ENCODE assay signal across 23 cellular contexts in the genomic region with DNA sequence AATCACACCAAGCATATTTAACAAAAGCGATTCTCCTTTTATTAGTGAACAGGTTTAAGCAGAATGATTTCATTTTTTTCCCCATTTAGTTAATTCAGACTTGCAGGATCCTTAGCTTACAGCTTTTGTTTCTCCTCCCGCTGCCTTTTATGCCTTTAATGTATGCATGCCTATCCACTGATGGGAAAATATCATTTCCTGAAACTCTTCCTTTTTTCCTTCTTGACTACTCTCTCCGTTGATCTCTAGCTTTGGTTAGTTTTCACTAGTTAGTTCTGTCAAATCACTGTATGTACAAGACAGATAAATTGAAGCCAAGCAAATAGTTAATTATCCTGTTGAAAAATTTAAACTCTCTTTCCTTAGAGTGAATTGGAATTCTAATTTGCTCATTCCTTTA. TPM values are rescaled to one million over a fixed set of nuclear protein-coding genes. Genes with fewer than 3 reads are reported as not detected.
"Had no signal": no experiment of that assay in that cellular context is flagged by ENCODE, and none has a peak within 500 bp of the region (broad histone marks: within the 10 kb centered on the region; RNA-seq: fewer than 3 reads in every experiment).

No MANE protein-coding gene starts in this region.

- H3K4me1 ChIP-seq: heart right ventricle, left lung, right lobe of liver, tibial nerve had no signal

- H3K27ac ChIP-seq: heart right ventricle, right lobe of liver, skin epidermis, tibial nerve had no signal

- DNase-seq: activated CD4-positive, alpha-beta memory T cell treated with anti-CD3 and anti-CD28 coated beads, Interleukin-2, amount 10 ng/mL, durations not matched to agents 7 days and 5 days; activated CD4-positive, alpha-beta T cell treated with anti-CD3 and anti-CD28 coated beads for 48 hours; activated effector memory CD4-positive, alpha-beta T cell treated with anti-CD3 and anti-CD28 coated beads, Interleukin-2, amount 50 U/mL, for 16 hours; activated naive CD4-positive, alpha-beta T cell treated with anti-CD3 and anti-CD28 coated beads, Interleukin-2, amount 10 ng/mL, durations not matched to agents 7 days and 5 days; activated T-cell treated with anti-CD3 and anti-CD28 coated beads for 4 hours; aorta; caudate nucleus; effector CD4-positive, alpha-beta T cell; heart right ventricle; islet precursor cell; left lung; naive B cell; occipital lobe; right lobe of liver; stimulated activated CD4-positive, alpha-beta T cell treated with anti-CD3 and anti-CD28 coated beads, Interleukin-1b, Interleukin-23, amount 100 ng/mL, for 48 hours; stimulated activated naive CD8-positive, alpha-beta T cell treated with anti-CD3 and anti-CD28 coated beads, Interleukin-15, amount 100 ng/mL, for 72 hours had no signal

- H3K9me3 ChIP-seq: heart right ventricle, left lung, right lobe of liver, tibial nerve had no signal

- H3K4me3 ChIP-seq: heart right ventricle, left lung, lung, right lobe of liver, skin epidermis, tibial nerve had no signal

- ATAC-seq: heart right ventricle; right lobe of liver; stimulated activated naive CD8-positive, alpha-beta T cell treated with anti-CD3 and anti-CD28 coated beads, Interleukin-15, amount 100 ng/mL, for 72 hours had no signal

- H3K36me3 ChIP-seq: heart right ventricle, left lung, right lobe of liver, tibial nerve had no signal

RNA-seq across cellular contexts. Expression of a gene that starts 26.3 kb away (rescaled TPM):
- total RNA-seq: activated CD4-positive, alpha-beta memory T cell treated with anti-CD3 and anti-CD28 coated beads, Interleukin-2, amount 10 ng/mL, durations not matched to agents 7 days and 5 days; aorta; epithelial cell of proximal tubule; fibroblast of villous mesenchyme; heart right ventricle; mesenteric fat pad; right lobe of liver; tibial nerve; urinary bladder had no signal
